16 cellular contexts compared by ENCODE assay signal in genomic region chr5:149387982-149388381, GRCh38. TPM values are rescaled to one million over a fixed set of nuclear protein-coding genes. Genes with fewer than 3 reads are reported as not detected.
DNase-seq lines count a peak whose midpoint lies in the region; ATAC-seq, FAIRE-seq and TF ChIP-seq lines count a peak whose summit lies in the region.
"Had no signal": no experiment of that assay in that cellular context is flagged by ENCODE, and none has a peak within 500 bp of the region (broad histone marks: within the 10 kb centered on the region; RNA-seq: fewer than 3 reads in every experiment).

No MANE protein-coding gene starts in this region.

- no peaks in the 10 kb centered on the region for H3K27me3 ChIP-seq in Peyer's patch
- no peaks in the 10 kb centered on the region for H3K27me3 ChIP-seq in muscle layer of colon (ENCODE audit: control insufficient read depth in 1 of 2, insufficient read depth in 2 of 2, low read length in 2 of 2)
- no peaks in the 10 kb centered on the region for H3K27me3 ChIP-seq in testis
- H3K27me3 ChIP-seq: SJCRH30 had no signal

- TF ChIP-seq POLR2A in Peyer's patch (IDR thresholded peaks at IDR 0.05) (no peak), testis (IDR thresholded peaks at IDR 0.05) (no peak)

- H3K4me1 ChIP-seq in Peyer's patch (peaks cover 0 to 7% (median 0%) of the 10 kb centered on the region in 4 donors), muscle layer of colon (ENCODE audit: insufficient read depth, low read length) (peaks cover 85% of the 10 kb centered on the region), testis (peaks cover 45% of the 10 kb centered on the region)

- H3K27ac ChIP-seq in Peyer's patch (peak overlapping the region; percentile 45 to 80 (median 64)), muscle layer of colon (ENCODE audit: low read depth, low read length) (peak overlapping the region; percentile 94), testis (peak overlapping the region in 1 of 2 donors; percentile 91)
- H3K27ac ChIP-seq: SJCRH30 had no signal

- TF ChIP-seq CTCF in Peyer's patch (IDR thresholded peaks at IDR 0.05) (no peak), fibroblast of pulmonary artery (IDR thresholded peaks at IDR 0.05; ENCODE audit: low read length, missing control alignments) (no peak), testis (IDR thresholded peaks at IDR 0.05) (no peak)

- H3K4me3 ChIP-seq in Peyer's patch: no peak overlapping the region
- no peak overlapping the region for H3K4me3 ChIP-seq in fibroblast of pulmonary artery (replicated peaks; ENCODE audit: low read depth, low read length)
- H3K4me3 ChIP-seq in muscle layer of colon (ENCODE audit: low read depth in 1 of 2, low read length in 2 of 2): peak overlapping the region in 1 of 2 donors; percentile 34
- no peak overlapping the region for H3K4me3 ChIP-seq in testis
- H3K4me3 ChIP-seq: SJCRH30 had no signal

- H3K9ac ChIP-seq in muscle layer of colon (ENCODE audit: low read length): peak overlapping the region; percentile 64

- no peak for ATAC-seq in left colon
- ATAC-seq: activated T-cell treated with anti-CD3 and anti-CD28 coated beads, Interleukin-2, amount 50 U/mL, for 72 hours had no signal

- WGBS in testis, 2 donors: 32 to 64% methylated on average over 1 of the region's 1 CpG

- H3K9me3 ChIP-seq in Peyer's patch (no peaks in the 10 kb centered on the region), muscle layer of colon (ENCODE audit: low read length) (no peaks in the 10 kb centered on the region), testis (no peaks in the 10 kb centered on the region)
- H3K9me3 ChIP-seq: SJCRH30 had no signal

- intact Hi-C loops in testis (cut with DNase I; ENCODE audit: low total_unique reads): no loop called here
- intact Hi-C loops in left colon (cut with DNase I, micrococcal nuclease): loop anchor here in 1 of 2 donors (10.0 kb wide), 2 partner anchors 47 to 177 kb away; no protein-coding TSS in a partner anchor

- DNase-seq in Peyer's patch (no peak), fibroblast of pulmonary artery (ENCODE audit: low read depth) (peak; percentile 77), testis (peak; percentile 77), left colon (no peak), frontal cortex (ENCODE audit: low spot score in 2 of 2) (no peak), RCC 7860 (ENCODE audit: low spot score) (no peak), middle frontal gyrus (ENCODE audit: extremely low spot score, low spot score) (no peak)
- DNase-seq: activated CD4-positive, CD25-positive, alpha-beta regulatory T cell; activated T-cell treated with anti-CD3 and anti-CD28 coated beads, Interleukin-2, amount 50 U/mL, for 72 hours; central memory CD4-positive, alpha-beta T cell; naive B cell; NCI-H1105 treated with DMSO at 0.1 percent for 48 hours; NCI-H526 treated with DMSO at 0.1 percent for 48 hours; SJCRH30 had no signal

- H3K36me3 ChIP-seq in Peyer's patch (no peaks in the 10 kb centered on the region), muscle layer of colon (ENCODE audit: insufficient read depth, low read length) (no peaks in the 10 kb centered on the region), testis (ENCODE audit: low read depth, missing control alignments) (no peaks in the 10 kb centered on the region)
- H3K36me3 ChIP-seq: SJCRH30 had no signal

- FAIRE-seq in frontal cortex (lab: Jason Lieb, UNC) (no peak), RCC 7860 (lab: Jason Lieb, UNC) (no peak)

RNA-seq across cellular contexts. Expression of gene IL17B, which starts 8.9 kb away (rescaled TPM):
- total RNA-seq in Peyer's patch (not detected), testis (10 to 100 TPM in 1 of 2 donors, 1 to 10 TPM in 1; 4.7 to 12.4 TPM), left colon (1 to 10 TPM in 1 of 2 donors, not detected in 1; 1.1 TPM), frontal cortex (not detected)
- 5.0 TPM for polyA plus RNA-seq in testis (ENCODE audit: insufficient read depth, low read depth, low replicate concordance)
- total RNA-seq: activated T-cell treated with anti-CD3 and anti-CD28 coated beads, Interleukin-2, amount 50 U/mL, for 72 hours; glomerular endothelial cell had no signal

RNA-seq across cellular contexts. Expression of gene PCYOX1L, which starts 30.1 kb away (rescaled TPM):
- total RNA-seq in Peyer's patch: 10 to 100 TPM in 1 of 4 donors, 1 to 10 TPM in 3; 5.2 to 12.4 (median 6.3) TPM
- 10 to 100 TPM; 29.9 to 30.5 TPM for total RNA-seq in testis
- polyA plus RNA-seq in testis (ENCODE audit: insufficient read depth, low read depth, low replicate concordance): 24.6 TPM
- total RNA-seq in left colon: 1 to 10 TPM; 3.3 to 3.9 TPM
- total RNA-seq in frontal cortex: 11.0 TPM

RNA-seq across cellular contexts. Expression of gene GRPEL2, which starts 42.7 kb away (rescaled TPM):
- total RNA-seq in Peyer's patch: 10 to 100 TPM in 2 of 4 donors, 1 to 10 TPM in 2; 6.3 to 19.0 (median 10.9) TPM
- 10 to 100 TPM; 13.3 to 14.3 TPM for total RNA-seq in testis
- 11.6 TPM for polyA plus RNA-seq in testis (ENCODE audit: insufficient read depth, low read depth, low replicate concordance)
- total RNA-seq in left colon: 10 to 100 TPM; 10.4 to 10.7 TPM
- 64.4 TPM for total RNA-seq in frontal cortex

Comparison
In these comparisons a context has a peak if more than half of its experiments do, and no peak if none do; other contexts are left out.
1. DNase-seq: peak in fibroblast of pulmonary artery (single experiment) and testis (single experiment); none in Peyer's patch (0 of 3), left colon (0 of 2), frontal cortex (0 of 2), RCC 7860 (single experiment) and middle frontal gyrus (single experiment).